13 cellular contexts compared by ENCODE assay signal in genomic region chr2:46239175-46239846, GRCh38. TPM values are rescaled to one million over a fixed set of nuclear protein-coding genes. Genes with fewer than 3 reads are reported as not detected.
DNase-seq lines count a peak whose midpoint lies in the region; ATAC-seq, FAIRE-seq and TF ChIP-seq lines count a peak whose summit lies in the region.
"Had no signal": no experiment of that assay in that cellular context is flagged by ENCODE, and none has a peak within 500 bp of the region (broad histone marks: within the 10 kb centered on the region; RNA-seq: fewer than 3 reads in every experiment).

No MANE protein-coding gene starts in this region.

- H3K4me1 ChIP-seq in Peyer's patch (no peaks in the 10 kb centered on the region), K562 (replicated peaks in 1 of 2; ENCODE audit: control insufficient read depth in 2 of 2, insufficient read depth in 2 of 2, low read length in 2 of 2) (no peaks in the 10 kb centered on the region)

- TF ChIP-seq POLR2A in Peyer's patch (IDR thresholded peaks at IDR 0.05): no peak
- no peak for TF ChIP-seq POLR2A in K562 (conservative IDR thresholded peaks at IDR 0.05)
- no peak for TF ChIP-seq POLR2A in H54 (IDR thresholded peaks at IDR 0.05; ENCODE audit: low read depth, low read length)

- H3K79me2 ChIP-seq in K562 (ENCODE audit: control insufficient read depth, insufficient read depth, low read length): no peaks in the 10 kb centered on the region

- H3K4me2 ChIP-seq in K562 (ENCODE audit: insufficient read depth, low read length): no peak overlapping the region

- intact Hi-C loops in Right ventricle myocardium superior (cut with DNase I) (no loop called here), cardiac septum (cut with DNase I) (no loop called here), K562 (cut with micrococcal nuclease) (no loop called here)

- H3K27ac ChIP-seq in Peyer's patch (peak overlapping the region; percentile 9 to 57 (median 35)), K562 (ENCODE audit: extremely low read depth, low read depth, low read length) (no peak overlapping the region)
- H3K27ac ChIP-seq: dorsolateral prefrontal cortex had no signal

- H3K27me3 ChIP-seq in Peyer's patch: no peaks in the 10 kb centered on the region
- no peaks in the 10 kb centered on the region for H3K27me3 ChIP-seq in K562 (ENCODE audit: control insufficient read depth in 2 of 2, insufficient read depth in 2 of 2, low read length in 2 of 2)
- H3K27me3 ChIP-seq: dorsolateral prefrontal cortex had no signal

- H3K9me3 ChIP-seq in Peyer's patch (no peaks in the 10 kb centered on the region), K562 (replicated peaks; ENCODE audit: control insufficient read depth, insufficient read depth, low read depth, low read length) (no peaks in the 10 kb centered on the region)

- H3K36me3 ChIP-seq in Peyer's patch (no peaks in the 10 kb centered on the region), K562 (ENCODE audit: control insufficient read depth, insufficient read depth, low read length) (no peaks in the 10 kb centered on the region)

- H3K9me3 Mint-ChIP-seq in stimulated activated naive CD8-positive, alpha-beta T cell treated with anti-CD3 and anti-CD28 coated beads, Interleukin-15, amount 100 ng/mL, for 72 hours: peaks cover 0 to 7% of the 10 kb centered on the region in 2 donors
- H3K9me3 Mint-ChIP-seq: immature natural killer cell had no signal

- no peaks in the 10 kb centered on the region for H3K27me3 Mint-ChIP-seq in stimulated activated naive CD8-positive, alpha-beta T cell treated with anti-CD3 and anti-CD28 coated beads, Interleukin-15, amount 100 ng/mL, for 72 hours

- TF ChIP-seq EP300 in K562 (IDR thresholded peaks at IDR 0.05; ENCODE audit: low read length): no peak

- H2AFZ ChIP-seq in K562 (ENCODE audit: low read depth, low read length): no peak overlapping the region

- BruUV-seq in K562 (replicated peaks; lab: Mats Ljungman, UMichigan): no TSS peak

- H3K27ac Mint-ChIP-seq in stimulated activated naive CD8-positive, alpha-beta T cell treated with anti-CD3 and anti-CD28 coated beads, Interleukin-15, amount 100 ng/mL, for 72 hours: peak overlapping the region in 1 of 2 donors; percentile 25

- FAIRE-seq in K562 (lab: Jason Lieb, UNC) (no peak), H54 (lab: Jason Lieb, UNC) (no peak)

- in situ Hi-C loops in K562 (cut with MboI): no loop called here

- TF ChIP-seq RAD21 in K562 (CRISPR knock-in tag; conservative IDR thresholded peaks at IDR 0.05 in 1 of 2, IDR thresholded peaks at IDR 0.05 in 1 of 2): no peak

- 4% methylated on average over 5 of the region's 5 CpGs for WGBS in K562 (ENCODE audit: insufficient coverage, low coverage, missing lambda C conversion rate)

- H4K20me1 ChIP-seq in K562 (replicated peaks; ENCODE audit: control insufficient read depth, insufficient read depth, low read length): no peaks in the 10 kb centered on the region; the same call in 1 of the 2 replicates

- ATAC-seq in Right ventricle myocardium superior (ENCODE audit: poor library complexity) (peak; percentile 12), K562 (no peak), HG03175 (IDR thresholded peaks at IDR 0.05; ENCODE audit: unreplicated experiment) (no peak)
- peak; percentile 65 for ATAC-seq in stimulated activated naive CD8-positive, alpha-beta T cell treated with anti-CD3 and anti-CD28 coated beads, Interleukin-15, amount 100 ng/mL, for 72 hours

- no peak overlapping the region for H3K9ac ChIP-seq in K562 (ENCODE audit: insufficient read depth in 1 of 2, low read depth in 2 of 2, low read length in 2 of 2)

- DNase-seq in Right ventricle myocardium superior (no peak), cardiac septum (ENCODE audit: low spot score) (no peak), Peyer's patch (no peak), K562 (ENCODE audit: extremely low read depth in 1 of 4, low spot score in 3 of 4) (no peak), H54 (ENCODE audit: insufficient read length, low spot score) (no peak), NOMO-1 treated with DMSO at 0.1 percent for 48 hours (lab: John Stamatoyannopoulos, UW; ENCODE audit: unreplicated experiment) (no peak)
- DNase-seq in stimulated activated naive CD8-positive, alpha-beta T cell treated with anti-CD3 and anti-CD28 coated beads, Interleukin-15, amount 100 ng/mL, for 72 hours: peak in 1 of 2 donors; percentile 18
- DNase-seq: dorsolateral prefrontal cortex, GDM1, midbrain, NCI-H2029 had no signal

- TF ChIP-seq CTCF in Peyer's patch (IDR thresholded peaks at IDR 0.05) (no peak), K562 (IDR thresholded peaks at IDR 0.05 in 2 of 3, conservative IDR thresholded peaks at IDR 0.05 in 1 of 3; ENCODE audit: insufficient read depth in 2 of 3, low read depth in 1 of 3, low read length in 3 of 3) (no peak)

- CTCF ChIA-PET in K562 (lab: Yijun Ruan, JAX; ENCODE audit: low intra/inter-chr PET ratio): no interaction called here

- POLR2A ChIA-PET in K562 (lab: Yijun Ruan, JAX): interaction anchor here (0.6 kb wide), 2 partner anchors 235 to 489 kb away, joined by 3 read pairs; no protein-coding TSS in a partner anchor

- H3K4me1 Mint-ChIP-seq in stimulated activated naive CD8-positive, alpha-beta T cell treated with anti-CD3 and anti-CD28 coated beads, Interleukin-15, amount 100 ng/mL, for 72 hours: peaks cover 29% of the 10 kb centered on the region
- H3K4me1 Mint-ChIP-seq: immature natural killer cell had no signal

- no peak overlapping the region for H3K4me3 Mint-ChIP-seq in stimulated activated naive CD8-positive, alpha-beta T cell treated with anti-CD3 and anti-CD28 coated beads, Interleukin-15, amount 100 ng/mL, for 72 hours

- H3K4me3 ChIP-seq in Peyer's patch (no peak overlapping the region), K562 (no peak overlapping the region)
- H3K4me3 ChIP-seq: dorsolateral prefrontal cortex had no signal

- H3K9me1 ChIP-seq in K562 (ENCODE audit: control insufficient read depth, insufficient read depth, low read length): no peaks in the 10 kb centered on the region

TF ChIP-seq in K562, 482 proteins besides CTCF, POLR2A, EP300 and RAD21:
- TF ChIP-seq JUN (IDR thresholded peaks at IDR 0.05; ENCODE audit: borderline replicate concordance, low read depth, low read length) (0 out of 2 replicates have a peak, but pooled peaks have one; percentile 41), JUN (CRISPR knock-in tag; IDR thresholded peaks at IDR 0.05; ENCODE audit: borderline replicate concordance) (no peak), MCM7 (IDR thresholded peaks at IDR 0.05) (no peak), RCOR1 (IDR thresholded peaks at IDR 0.05; ENCODE audit: borderline replicate concordance in 1 of 2, low read depth in 2 of 2, low read length in 2 of 2) (peak in 1 of 2 experiments; percentile 63; a peak in 1 of 4 replicates), ATF3 (IDR thresholded peaks at IDR 0.05) (peak; percentile 59; the same call in 1 of the 2 replicates), ATF3 (CRISPR knock-in tag; conservative IDR thresholded peaks at IDR 0.05) (no peak), JUND (IDR thresholded peaks at IDR 0.05; ENCODE audit: borderline replicate concordance, low read depth, low read length) (peak; percentile 41; the same call in 1 of the 2 replicates), JUND (tag; IDR thresholded peaks at IDR 0.05; ENCODE audit: borderline replicate concordance, low read depth, low read length) (no peak), FOSL1 (tag; conservative IDR thresholded peaks at IDR 0.05) (0 out of 2 replicates have a peak, but pooled peaks have one; percentile 48), MCM5 (IDR thresholded peaks at IDR 0.05; ENCODE audit: low read depth) (no peak)

RNA-seq across cellular contexts. Expression of gene EPAS1, which starts 57.9 kb away (rescaled TPM):
- total RNA-seq in Right ventricle myocardium superior (200 TPM), cardiac septum (139 TPM), Peyer's patch (100 to 1,000 TPM; 114 to 240 (median 196) TPM), K562 (2014; rRNA removed) (1.8 and 4.3 TPM in 2 replicates), K562 (2014; rRNA removed; fragmentation: Illumina TruSeq; extraction: Trizol) (2.6 and 4.1 TPM in 2 replicates), K562 (2015; rRNA removed; fragmentation: Illumina TruSeq; extraction: Trizol) (5.3 and 5.6 TPM in 2 replicates), K562 (2021) (9.9 and 11.2 TPM in 2 replicates)
- 16.7 and 39.1 TPM in 2 replicates for total RNA-seq in K562 (2011; cell fraction: chromatin; rRNA removed; ENCODE audit: low replicate concordance)
- 11.2 and 15.0 TPM in 2 replicates for total RNA-seq in K562 (2011; cell fraction: nucleolus; rRNA removed)
- total RNA-seq in K562 (2011; cell fraction: nucleoplasm; rRNA removed): 13.9 and 14.0 TPM in 2 replicates
- polyA plus RNA-seq in K562 (2011; rRNA removed) (4.1 and 14.1 TPM in 2 replicates), K562 (2014; fragmentation: Illumina TruSeq; extraction: Trizol) (4.6 and 6.2 TPM in 2 replicates), K562 (2014; fragmentation: Nextera tagmentation; extraction: Ambion mirVana) (under 1 TPM; 0.25 to 0.56 TPM), K562 (2014; rRNA removed) (2.9 and 3.6 TPM in 2 replicates)
- polyA plus RNA-seq in K562 (2011; cell fraction: cytosol; rRNA removed): 3.4 and 4.8 TPM in 2 replicates
- 15.8 and 17.6 TPM in 2 replicates for polyA plus RNA-seq in K562 (2011; cell fraction: nucleus; rRNA removed)
- polyA plus RNA-seq in K562 (2012): 13.3 and 35.0 TPM in 2 replicates
- 6.0 and 12.7 TPM in 2 replicates for polyA minus RNA-seq in K562 (2011; rRNA and poly(A)+ RNA removed)
- polyA minus RNA-seq in K562 (2011; cell fraction: cytosol; rRNA and poly(A)+ RNA removed): 6.8 and 16.1 TPM in 2 replicates
- polyA minus RNA-seq in K562 (2011; cell fraction: nucleus; rRNA and poly(A)+ RNA removed): 14.5 and 17.2 TPM in 2 replicates

Comparison
In these comparisons a context has a peak if more than half of its experiments do, and no peak if none do; other contexts are left out.
1. ATAC-seq: peak in Right ventricle myocardium superior (single experiment) and stimulated activated naive CD8-positive, alpha-beta T cell treated with anti-CD3 and anti-CD28 coated beads, Interleukin-15, amount 100 ng/mL, for 72 hours (single experiment); none in K562 (single experiment) and HG03175 (single experiment).